In the genomic region with DNA sequence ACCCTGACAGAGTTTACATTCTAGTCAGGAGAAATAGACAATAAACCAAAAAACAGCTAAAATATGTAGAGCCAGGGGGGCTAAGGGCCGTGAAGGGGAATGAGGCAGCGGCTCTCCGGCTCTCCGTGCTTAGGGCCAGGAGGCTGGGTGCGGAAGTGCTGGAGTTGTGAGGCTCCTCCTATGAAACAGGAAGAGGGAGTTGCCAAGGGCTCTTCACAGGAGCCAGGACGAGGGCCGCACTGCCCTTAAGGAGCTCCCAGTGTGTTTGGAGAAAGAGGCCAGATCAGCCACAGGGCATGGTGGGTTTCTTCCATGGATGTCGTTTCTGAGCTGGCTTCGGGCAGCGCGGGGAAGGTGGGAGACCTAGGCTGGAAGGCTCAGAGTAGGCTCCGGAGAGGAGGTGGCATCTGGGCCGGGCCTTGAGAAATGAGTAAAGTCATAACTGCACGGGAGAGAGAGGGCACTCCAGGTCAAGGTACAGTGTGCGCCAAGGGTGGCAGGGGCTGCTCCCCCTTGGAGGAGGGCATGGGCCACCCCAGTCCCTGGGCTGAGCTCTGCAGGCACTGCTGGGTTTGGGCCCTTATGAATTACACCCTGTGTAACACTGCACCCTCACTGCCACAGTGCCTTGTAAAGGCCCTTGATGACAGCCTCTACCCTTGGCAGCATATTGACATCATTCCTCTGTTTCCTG, we compare ENCODE assay signal across 1 cellular context.
TF ChIP-seq lines count a peak whose summit lies in the region.

No MANE protein-coding gene starts in this region.

TF ChIP-seq in HepG2, 621 proteins besides CTCF, POLR2A, EP300 and RAD21:
- TF ChIP-seq, protein P1, sequence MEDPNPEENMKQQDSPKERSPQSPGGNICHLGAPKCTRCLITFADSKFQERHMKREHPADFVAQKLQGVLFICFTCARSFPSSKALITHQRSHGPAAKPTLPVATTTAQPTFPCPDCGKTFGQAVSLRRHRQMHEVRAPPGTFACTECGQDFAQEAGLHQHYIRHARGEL (CRISPR knock-in tag; IDR thresholded peaks at IDR 0.05), result no peak
- TF ChIP-seq ISL2 (CRISPR knock-in tag; IDR thresholded peaks at IDR 0.05) (no peak), PRMT3 (CRISPR knock-in tag; IDR thresholded peaks at IDR 0.05; ENCODE audit: borderline replicate concordance, low read depth) (no peak), CHD4 (IDR thresholded peaks at IDR 0.05; ENCODE audit: borderline replicate concordance, low read length) (no peak), ZNF383 (CRISPR knock-in tag; IDR thresholded peaks at IDR 0.05; ENCODE audit: borderline replicate concordance) (no peak), RCOR2 (CRISPR knock-in tag; IDR thresholded peaks at IDR 0.05) (no peak), ZNF253 (CRISPR knock-in tag; IDR thresholded peaks at IDR 0.05; ENCODE audit: borderline replicate concordance) (no peak), DPF2 (CRISPR knock-in tag; IDR thresholded peaks at IDR 0.05; ENCODE audit: borderline replicate concordance, low read depth) (no peak), CENPT (CRISPR knock-in tag; IDR thresholded peaks at IDR 0.05; ENCODE audit: low read depth) (no peak), ZNF678 (CRISPR knock-in tag; IDR thresholded peaks at IDR 0.05) (no peak), ZNF143 (CRISPR knock-in tag; IDR thresholded peaks at IDR 0.05) (no peak), ZNF225 (CRISPR knock-in tag; IDR thresholded peaks at IDR 0.05) (no peak), EEA1 (CRISPR knock-in tag; IDR thresholded peaks at IDR 0.05; ENCODE audit: borderline replicate concordance) (no peak)
- TF ChIP-seq, protein P2, sequence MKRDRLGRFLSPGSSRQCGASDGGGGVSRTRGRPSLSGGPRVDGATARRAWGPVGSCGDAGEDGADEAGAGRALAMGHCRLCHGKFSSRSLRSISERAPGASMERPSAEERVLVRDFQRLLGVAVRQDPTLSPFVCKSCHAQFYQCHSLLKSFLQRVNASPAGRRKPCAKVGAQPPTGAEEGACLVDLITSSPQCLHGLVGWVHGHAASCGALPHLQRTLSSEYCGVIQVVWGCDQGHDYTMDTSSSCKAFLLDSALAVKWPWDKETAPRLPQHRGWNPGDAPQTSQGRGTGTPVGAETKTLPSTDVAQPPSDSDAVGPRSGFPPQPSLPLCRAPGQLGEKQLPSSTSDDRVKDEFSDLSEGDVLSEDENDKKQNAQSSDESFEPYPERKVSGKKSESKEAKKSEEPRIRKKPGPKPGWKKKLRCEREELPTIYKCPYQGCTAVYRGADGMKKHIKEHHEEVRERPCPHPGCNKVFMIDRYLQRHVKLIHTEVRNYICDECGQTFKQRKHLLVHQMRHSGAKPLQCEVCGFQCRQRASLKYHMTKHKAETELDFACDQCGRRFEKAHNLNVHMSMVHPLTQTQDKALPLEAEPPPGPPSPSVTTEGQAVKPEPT (CRISPR knock-in tag; IDR thresholded peaks at IDR 0.05; ENCODE audit: low read depth), result no peak
- TF ChIP-seq, protein P3, sequence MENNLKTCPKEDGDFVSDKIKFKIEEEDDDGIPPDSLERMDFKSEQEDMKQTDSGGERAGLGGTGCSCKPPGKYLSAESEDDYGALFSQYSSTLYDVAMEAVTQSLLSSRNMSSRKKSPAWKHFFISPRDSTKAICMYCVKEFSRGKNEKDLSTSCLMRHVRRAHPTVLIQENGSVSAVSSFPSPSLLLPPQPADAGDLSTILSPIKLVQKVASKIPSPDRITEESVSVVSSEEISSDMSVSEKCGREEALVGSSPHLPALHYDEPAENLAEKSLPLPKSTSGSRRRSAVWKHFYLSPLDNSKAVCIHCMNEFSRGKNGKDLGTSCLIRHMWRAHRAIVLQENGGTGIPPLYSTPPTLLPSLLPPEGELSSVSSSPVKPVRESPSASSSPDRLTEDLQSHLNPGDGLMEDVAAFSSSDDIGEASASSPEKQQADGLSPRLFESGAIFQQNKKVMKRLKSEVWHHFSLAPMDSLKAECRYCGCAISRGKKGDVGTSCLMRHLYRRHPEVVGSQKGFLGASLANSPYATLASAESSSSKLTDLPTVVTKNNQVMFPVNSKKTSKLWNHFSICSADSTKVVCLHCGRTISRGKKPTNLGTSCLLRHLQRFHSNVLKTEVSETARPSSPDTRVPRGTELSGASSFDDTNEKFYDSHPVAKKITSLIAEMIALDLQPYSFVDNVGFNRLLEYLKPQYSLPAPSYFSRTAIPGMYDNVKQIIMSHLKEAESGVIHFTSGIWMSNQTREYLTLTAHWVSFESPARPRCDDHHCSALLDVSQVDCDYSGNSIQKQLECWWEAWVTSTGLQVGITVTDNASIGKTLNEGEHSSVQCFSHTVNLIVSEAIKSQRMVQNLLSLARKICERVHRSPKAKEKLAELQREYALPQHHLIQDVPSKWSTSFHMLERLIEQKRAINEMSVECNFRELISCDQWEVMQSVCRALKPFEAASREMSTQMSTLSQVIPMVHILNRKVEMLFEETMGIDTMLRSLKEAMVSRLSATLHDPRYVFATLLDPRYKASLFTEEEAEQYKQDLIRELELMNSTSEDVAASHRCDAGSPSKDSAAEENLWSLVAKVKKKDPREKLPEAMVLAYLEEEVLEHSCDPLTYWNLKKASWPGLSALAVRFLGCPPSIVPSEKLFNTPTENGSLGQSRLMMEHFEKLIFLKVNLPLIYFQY (CRISPR knock-in tag; IDR thresholded peaks at IDR 0.05; ENCODE audit: borderline replicate concordance), result no peak
- TF ChIP-seq, protein P4, sequence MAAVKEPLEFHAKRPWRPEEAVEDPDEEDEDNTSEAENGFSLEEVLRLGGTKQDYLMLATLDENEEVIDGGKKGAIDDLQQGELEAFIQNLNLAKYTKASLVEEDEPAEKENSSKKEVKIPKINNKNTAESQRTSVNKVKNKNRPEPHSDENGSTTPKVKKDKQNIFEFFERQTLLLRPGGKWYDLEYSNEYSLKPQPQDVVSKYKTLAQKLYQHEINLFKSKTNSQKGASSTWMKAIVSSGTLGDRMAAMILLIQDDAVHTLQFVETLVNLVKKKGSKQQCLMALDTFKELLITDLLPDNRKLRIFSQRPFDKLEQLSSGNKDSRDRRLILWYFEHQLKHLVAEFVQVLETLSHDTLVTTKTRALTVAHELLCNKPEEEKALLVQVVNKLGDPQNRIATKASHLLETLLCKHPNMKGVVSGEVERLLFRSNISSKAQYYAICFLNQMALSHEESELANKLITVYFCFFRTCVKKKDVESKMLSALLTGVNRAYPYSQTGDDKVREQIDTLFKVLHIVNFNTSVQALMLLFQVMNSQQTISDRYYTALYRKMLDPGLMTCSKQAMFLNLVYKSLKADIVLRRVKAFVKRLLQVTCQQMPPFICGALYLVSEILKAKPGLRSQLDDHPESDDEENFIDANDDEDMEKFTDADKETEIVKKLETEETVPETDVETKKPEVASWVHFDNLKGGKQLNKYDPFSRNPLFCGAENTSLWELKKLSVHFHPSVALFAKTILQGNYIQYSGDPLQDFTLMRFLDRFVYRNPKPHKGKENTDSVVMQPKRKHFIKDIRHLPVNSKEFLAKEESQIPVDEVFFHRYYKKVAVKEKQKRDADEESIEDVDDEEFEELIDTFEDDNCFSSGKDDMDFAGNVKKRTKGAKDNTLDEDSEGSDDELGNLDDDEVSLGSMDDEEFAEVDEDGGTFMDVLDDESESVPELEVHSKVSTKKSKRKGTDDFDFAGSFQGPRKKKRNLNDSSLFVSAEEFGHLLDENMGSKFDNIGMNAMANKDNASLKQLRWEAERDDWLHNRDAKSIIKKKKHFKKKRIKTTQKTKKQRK (IDR thresholded peaks at IDR 0.05; ENCODE audit: low read length), result no peak
- TF ChIP-seq, protein P5, sequence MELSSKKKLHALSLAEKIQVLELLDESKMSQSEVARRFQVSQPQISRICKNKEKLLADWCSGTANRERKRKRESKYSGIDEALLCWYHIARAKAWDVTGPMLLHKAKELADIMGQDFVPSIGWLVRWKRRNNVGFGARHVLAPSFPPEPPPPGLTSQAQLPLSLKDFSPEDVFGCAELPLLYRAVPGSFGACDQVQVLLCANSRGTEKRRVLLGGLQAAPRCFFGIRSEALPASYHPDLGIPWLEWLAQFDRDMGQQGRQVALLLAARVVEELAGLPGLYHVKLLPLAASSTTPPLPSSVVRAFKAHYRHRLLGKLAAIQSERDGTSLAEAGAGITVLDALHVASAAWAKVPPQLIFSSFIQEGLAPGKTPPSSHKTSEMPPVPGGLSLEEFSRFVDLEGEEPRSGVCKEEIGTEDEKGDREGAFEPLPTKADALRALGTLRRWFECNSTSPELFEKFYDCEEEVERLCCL (CRISPR knock-in tag; IDR thresholded peaks at IDR 0.05; ENCODE audit: borderline replicate concordance), result no peak
- TF ChIP-seq, protein P6, sequence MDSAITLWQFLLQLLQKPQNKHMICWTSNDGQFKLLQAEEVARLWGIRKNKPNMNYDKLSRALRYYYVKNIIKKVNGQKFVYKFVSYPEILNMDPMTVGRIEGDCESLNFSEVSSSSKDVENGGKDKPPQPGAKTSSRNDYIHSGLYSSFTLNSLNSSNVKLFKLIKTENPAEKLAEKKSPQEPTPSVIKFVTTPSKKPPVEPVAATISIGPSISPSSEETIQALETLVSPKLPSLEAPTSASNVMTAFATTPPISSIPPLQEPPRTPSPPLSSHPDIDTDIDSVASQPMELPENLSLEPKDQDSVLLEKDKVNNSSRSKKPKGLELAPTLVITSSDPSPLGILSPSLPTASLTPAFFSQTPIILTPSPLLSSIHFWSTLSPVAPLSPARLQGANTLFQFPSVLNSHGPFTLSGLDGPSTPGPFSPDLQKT (CRISPR knock-in tag; IDR thresholded peaks at IDR 0.05; ENCODE audit: borderline replicate concordance), result no peak
